Comparison of ENCODE assay signal across 2 cellular contexts in the genomic region with DNA sequence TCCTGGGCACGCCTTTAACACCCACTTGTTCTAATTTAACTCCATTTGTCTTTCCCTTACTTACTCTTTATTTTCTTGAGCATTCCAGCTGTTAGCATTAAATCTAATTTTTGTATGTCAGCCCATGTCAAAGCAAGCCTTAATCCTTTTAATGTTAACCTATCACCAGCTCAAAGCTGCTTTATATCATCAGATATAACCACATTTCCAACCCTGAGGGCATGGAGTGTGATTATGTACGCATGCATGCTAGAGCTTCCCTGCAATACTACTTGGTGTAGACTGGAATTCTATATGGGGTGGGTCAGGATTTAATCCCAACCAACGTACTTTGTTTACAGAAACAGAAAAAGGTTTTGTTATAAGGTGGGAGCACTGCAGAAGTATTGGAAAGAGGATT.
TF ChIP-seq lines count a peak whose summit lies in the region.

No MANE protein-coding gene starts in this region.

TF ChIP-seq in SK-N-SH, 30 proteins besides CTCF, POLR2A, EP300 and RAD21 (continued from another document):
- TF ChIP-seq TAF1 (IDR thresholded peaks at IDR 0.05; ENCODE audit: borderline replicate concordance, low read depth, low read length) = no peak
- peak; percentile 71 for TF ChIP-seq GATA2 (CRISPR knock-in tag; IDR thresholded peaks at IDR 0.05)
- 0 out of 2 replicates have a peak, but pooled peaks have one; percentile 20 for TF ChIP-seq RCOR1 (IDR thresholded peaks at IDR 0.05; ENCODE audit: low read length)
- TF ChIP-seq, protein P1, sequence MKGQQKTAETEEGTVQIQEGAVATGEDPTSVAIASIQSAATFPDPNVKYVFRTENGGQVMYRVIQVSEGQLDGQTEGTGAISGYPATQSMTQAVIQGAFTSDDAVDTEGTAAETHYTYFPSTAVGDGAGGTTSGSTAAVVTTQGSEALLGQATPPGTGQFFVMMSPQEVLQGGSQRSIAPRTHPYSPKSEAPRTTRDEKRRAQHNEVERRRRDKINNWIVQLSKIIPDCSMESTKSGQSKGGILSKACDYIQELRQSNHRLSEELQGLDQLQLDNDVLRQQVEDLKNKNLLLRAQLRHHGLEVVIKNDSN (IDR thresholded peaks at IDR 0.05; ENCODE audit: borderline replicate concordance, low read depth) = no peak

TF ChIP-seq in SK-N-SH treated with all-trans-retinoic acid at 6 μM for 48 hours, 23 proteins besides CTCF, POLR2A, EP300 and RAD21 (continued from another document):
- TF ChIP-seq, protein P2, sequence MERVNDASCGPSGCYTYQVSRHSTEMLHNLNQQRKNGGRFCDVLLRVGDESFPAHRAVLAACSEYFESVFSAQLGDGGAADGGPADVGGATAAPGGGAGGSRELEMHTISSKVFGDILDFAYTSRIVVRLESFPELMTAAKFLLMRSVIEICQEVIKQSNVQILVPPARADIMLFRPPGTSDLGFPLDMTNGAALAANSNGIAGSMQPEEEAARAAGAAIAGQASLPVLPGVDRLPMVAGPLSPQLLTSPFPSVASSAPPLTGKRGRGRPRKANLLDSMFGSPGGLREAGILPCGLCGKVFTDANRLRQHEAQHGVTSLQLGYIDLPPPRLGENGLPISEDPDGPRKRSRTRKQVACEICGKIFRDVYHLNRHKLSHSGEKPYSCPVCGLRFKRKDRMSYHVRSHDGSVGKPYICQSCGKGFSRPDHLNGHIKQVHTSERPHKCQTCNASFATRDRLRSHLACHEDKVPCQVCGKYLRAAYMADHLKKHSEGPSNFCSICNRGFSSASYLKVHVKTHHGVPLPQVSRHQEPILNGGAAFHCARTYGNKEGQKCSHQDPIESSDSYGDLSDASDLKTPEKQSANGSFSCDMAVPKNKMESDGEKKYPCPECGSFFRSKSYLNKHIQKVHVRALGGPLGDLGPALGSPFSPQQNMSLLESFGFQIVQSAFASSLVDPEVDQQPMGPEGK (CRISPR knock-in tag; IDR thresholded peaks at IDR 0.05; ENCODE audit: borderline replicate concordance) = no peak
- no peak for TF ChIP-seq ZC3H10 (CRISPR knock-in tag; IDR thresholded peaks at IDR 0.05)
- TF ChIP-seq, protein P3, sequence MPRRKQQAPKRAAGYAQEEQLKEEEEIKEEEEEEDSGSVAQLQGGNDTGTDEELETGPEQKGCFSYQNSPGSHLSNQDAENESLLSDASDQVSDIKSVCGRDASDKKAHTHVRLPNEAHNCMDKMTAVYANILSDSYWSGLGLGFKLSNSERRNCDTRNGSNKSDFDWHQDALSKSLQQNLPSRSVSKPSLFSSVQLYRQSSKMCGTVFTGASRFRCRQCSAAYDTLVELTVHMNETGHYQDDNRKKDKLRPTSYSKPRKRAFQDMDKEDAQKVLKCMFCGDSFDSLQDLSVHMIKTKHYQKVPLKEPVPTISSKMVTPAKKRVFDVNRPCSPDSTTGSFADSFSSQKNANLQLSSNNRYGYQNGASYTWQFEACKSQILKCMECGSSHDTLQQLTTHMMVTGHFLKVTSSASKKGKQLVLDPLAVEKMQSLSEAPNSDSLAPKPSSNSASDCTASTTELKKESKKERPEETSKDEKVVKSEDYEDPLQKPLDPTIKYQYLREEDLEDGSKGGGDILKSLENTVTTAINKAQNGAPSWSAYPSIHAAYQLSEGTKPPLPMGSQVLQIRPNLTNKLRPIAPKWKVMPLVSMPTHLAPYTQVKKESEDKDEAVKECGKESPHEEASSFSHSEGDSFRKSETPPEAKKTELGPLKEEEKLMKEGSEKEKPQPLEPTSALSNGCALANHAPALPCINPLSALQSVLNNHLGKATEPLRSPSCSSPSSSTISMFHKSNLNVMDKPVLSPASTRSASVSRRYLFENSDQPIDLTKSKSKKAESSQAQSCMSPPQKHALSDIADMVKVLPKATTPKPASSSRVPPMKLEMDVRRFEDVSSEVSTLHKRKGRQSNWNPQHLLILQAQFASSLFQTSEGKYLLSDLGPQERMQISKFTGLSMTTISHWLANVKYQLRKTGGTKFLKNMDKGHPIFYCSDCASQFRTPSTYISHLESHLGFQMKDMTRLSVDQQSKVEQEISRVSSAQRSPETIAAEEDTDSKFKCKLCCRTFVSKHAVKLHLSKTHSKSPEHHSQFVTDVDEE (CRISPR knock-in tag; IDR thresholded peaks at IDR 0.05) = no peak
- no peak for TF ChIP-seq BACH2 (CRISPR knock-in tag; IDR thresholded peaks at IDR 0.05; ENCODE audit: borderline replicate concordance)
- TF ChIP-seq RARB (CRISPR knock-in tag; IDR thresholded peaks at IDR 0.05) = no peak
- TF ChIP-seq TCF4 (CRISPR knock-in tag; IDR thresholded peaks at IDR 0.05; ENCODE audit: borderline replicate concordance) = no peak
- no peak for TF ChIP-seq ISL1 (CRISPR knock-in tag; IDR thresholded peaks at IDR 0.05)
- TF ChIP-seq GLIS3 (CRISPR knock-in tag; IDR thresholded peaks at IDR 0.05) = no peak
- no peak for TF ChIP-seq TOX (CRISPR knock-in tag; IDR thresholded peaks at IDR 0.05; ENCODE audit: borderline replicate concordance)
- TF ChIP-seq, protein P4, sequence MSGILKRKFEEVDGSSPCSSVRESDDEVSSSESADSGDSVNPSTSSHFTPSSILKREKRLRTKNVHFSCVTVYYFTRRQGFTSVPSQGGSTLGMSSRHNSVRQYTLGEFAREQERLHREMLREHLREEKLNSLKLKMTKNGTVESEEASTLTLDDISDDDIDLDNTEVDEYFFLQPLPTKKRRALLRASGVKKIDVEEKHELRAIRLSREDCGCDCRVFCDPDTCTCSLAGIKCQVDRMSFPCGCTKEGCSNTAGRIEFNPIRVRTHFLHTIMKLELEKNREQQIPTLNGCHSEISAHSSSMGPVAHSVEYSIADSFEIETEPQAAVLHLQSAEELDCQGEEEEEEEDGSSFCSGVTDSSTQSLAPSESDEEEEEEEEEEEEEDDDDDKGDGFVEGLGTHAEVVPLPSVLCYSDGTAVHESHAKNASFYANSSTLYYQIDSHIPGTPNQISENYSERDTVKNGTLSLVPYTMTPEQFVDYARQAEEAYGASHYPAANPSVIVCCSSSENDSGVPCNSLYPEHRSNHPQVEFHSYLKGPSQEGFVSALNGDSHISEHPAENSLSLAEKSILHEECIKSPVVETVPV (CRISPR knock-in tag; IDR thresholded peaks at IDR 0.05) = no peak
- no peak for TF ChIP-seq ZNF70 (CRISPR knock-in tag; IDR thresholded peaks at IDR 0.05)
- TF ChIP-seq PPARA (CRISPR knock-in tag; IDR thresholded peaks at IDR 0.05; ENCODE audit: borderline replicate concordance) = no peak
- no peak for TF ChIP-seq ZFP3 (CRISPR knock-in tag; IDR thresholded peaks at IDR 0.05)
- no peak for TF ChIP-seq ZNF8 (CRISPR knock-in tag; IDR thresholded peaks at IDR 0.05)
- TF ChIP-seq, protein P5, sequence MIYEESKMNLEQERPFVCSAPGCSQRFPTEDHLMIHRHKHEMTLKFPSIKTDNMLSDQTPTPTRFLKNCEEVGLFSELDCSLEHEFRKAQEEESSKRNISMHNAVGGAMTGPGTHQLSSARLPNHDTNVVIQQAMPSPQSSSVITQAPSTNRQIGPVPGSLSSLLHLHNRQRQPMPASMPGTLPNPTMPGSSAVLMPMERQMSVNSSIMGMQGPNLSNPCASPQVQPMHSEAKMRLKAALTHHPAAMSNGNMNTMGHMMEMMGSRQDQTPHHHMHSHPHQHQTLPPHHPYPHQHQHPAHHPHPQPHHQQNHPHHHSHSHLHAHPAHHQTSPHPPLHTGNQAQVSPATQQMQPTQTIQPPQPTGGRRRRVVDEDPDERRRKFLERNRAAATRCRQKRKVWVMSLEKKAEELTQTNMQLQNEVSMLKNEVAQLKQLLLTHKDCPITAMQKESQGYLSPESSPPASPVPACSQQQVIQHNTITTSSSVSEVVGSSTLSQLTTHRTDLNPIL (CRISPR knock-in tag; IDR thresholded peaks at IDR 0.05; ENCODE audit: low read depth) = no peak
- TF ChIP-seq CSDC2 (CRISPR knock-in tag; IDR thresholded peaks at IDR 0.05) = no peak
- TF ChIP-seq, protein P6, sequence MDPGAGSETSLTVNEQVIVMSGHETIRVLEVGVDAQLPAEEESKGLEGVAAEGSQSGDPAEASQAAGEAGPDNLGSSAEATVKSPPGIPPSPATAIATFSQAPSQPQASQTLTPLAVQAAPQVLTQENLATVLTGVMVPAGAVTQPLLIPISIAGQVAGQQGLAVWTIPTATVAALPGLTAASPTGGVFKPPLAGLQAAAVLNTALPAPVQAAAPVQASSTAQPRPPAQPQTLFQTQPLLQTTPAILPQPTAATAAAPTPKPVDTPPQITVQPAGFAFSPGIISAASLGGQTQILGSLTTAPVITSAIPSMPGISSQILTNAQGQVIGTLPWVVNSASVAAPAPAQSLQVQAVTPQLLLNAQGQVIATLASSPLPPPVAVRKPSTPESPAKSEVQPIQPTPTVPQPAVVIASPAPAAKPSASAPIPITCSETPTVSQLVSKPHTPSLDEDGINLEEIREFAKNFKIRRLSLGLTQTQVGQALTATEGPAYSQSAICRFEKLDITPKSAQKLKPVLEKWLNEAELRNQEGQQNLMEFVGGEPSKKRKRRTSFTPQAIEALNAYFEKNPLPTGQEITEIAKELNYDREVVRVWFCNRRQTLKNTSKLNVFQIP (CRISPR knock-in tag; IDR thresholded peaks at IDR 0.05; ENCODE audit: borderline replicate concordance, low read depth) = no peak
TF ChIP-seq in SK-N-SH treated with all-trans-retinoic acid at 6 μM for 48 hours: peak in this region for 0.
